In genomic region chr19:43781630-43782310, GRCh38 we compare ENCODE assay signal across 13 cellular contexts. TPM values are rescaled to one million over a fixed set of nuclear protein-coding genes. Genes with fewer than 3 reads are reported as not detected.
A peak's percentile ranks its signal among the peaks of the same experiment; 100 is the strongest.
DNase-seq lines count a peak whose midpoint lies in the region; ATAC-seq and TF ChIP-seq lines count a peak whose summit lies in the region.
"Had no signal": no experiment of that assay in that cellular context is flagged by ENCODE, and none has a peak within 500 bp of the region (broad histone marks: within the 10 kb centered on the region; RNA-seq: fewer than 3 reads in every experiment).

No MANE protein-coding gene starts in this region.

- no peak for ATAC-seq in CD8-positive, alpha-beta T cell
- ATAC-seq in activated T-cell treated with anti-CD3 and anti-CD28 coated beads, Interleukin-2, amount 50 U/mL, for 72 hours (replicated peaks in 1 of 2): peak; percentile 47 to 52
- ATAC-seq in memory B cell (ENCODE audit: low read depth) (no peak), HG03025 (IDR thresholded peaks at IDR 0.05; ENCODE audit: low FRiP score, unreplicated experiment) (no peak)

- peak overlapping the region; percentile 84 for H3K4me3 Mint-ChIP-seq in CD8-positive, alpha-beta T cell
- H3K4me3 Mint-ChIP-seq in IgD-negative memory B cell (peak overlapping the region; percentile 84 to 99 (median 98)), memory B cell (peak overlapping the region; percentile 96)
- peak overlapping the region; percentile 74 to 94 for H3K4me3 Mint-ChIP-seq in activated T-cell treated with anti-CD3 and anti-CD28 coated beads, Interleukin-2, amount 50 U/mL, for 72 hours

- H3K9me3 ChIP-seq in CD8-positive, alpha-beta T cell (ENCODE audit: low read length): no peaks in the 10 kb centered on the region
- H3K9me3 ChIP-seq: esophagus muscularis mucosa, SJCRH30 had no signal

- peaks cover 57% of the 10 kb centered on the region for H3K4me1 ChIP-seq in CD8-positive, alpha-beta T cell (ENCODE audit: insufficient read depth, low read length)

- CTCF ChIA-PET in CD8-positive, alpha-beta T cell (lab: Charles Lee): interaction anchor here (0.6 to 0.9 kb wide), 3 partner anchors 13 to 36 kb away, joined by 3 read pairs; no protein-coding TSS in a partner anchor

- POLR2A ChIA-PET in CD8-positive, alpha-beta T cell (lab: Charles Lee): interaction anchor here (0.6 kb wide), 1 partner anchor 25 kb away, joined by 3 read pairs; no protein-coding TSS in a partner anchor

- no peak for TF ChIP-seq CTCF in CD8-positive, alpha-beta T cell (IDR thresholded peaks at IDR 0.05)

- H3K36me3 ChIP-seq in CD8-positive, alpha-beta T cell (ENCODE audit: insufficient read depth, low read length): no peaks in the 10 kb centered on the region
- H3K36me3 ChIP-seq: esophagus muscularis mucosa, SJCRH30 had no signal

- no peaks in the 10 kb centered on the region for H3K36me3 Mint-ChIP-seq in CD8-positive, alpha-beta T cell
- H3K36me3 Mint-ChIP-seq in IgD-negative memory B cell (peaks cover 3% of the 10 kb centered on the region), memory B cell (peaks cover 8% of the 10 kb centered on the region)
- H3K36me3 Mint-ChIP-seq in activated T-cell treated with anti-CD3 and anti-CD28 coated beads, Interleukin-2, amount 50 U/mL, for 72 hours (ENCODE audit: insufficient read depth in 2 of 2): peaks cover 12 to 14% of the 10 kb centered on the region in 2 donors

- H3K27ac ChIP-seq in CD8-positive, alpha-beta T cell (ENCODE audit: low read depth, low read length): peak overlapping the region; percentile 40
- H3K27ac ChIP-seq: SJCRH30 had no signal

- peak overlapping the region; percentile 49 for H3K4me3 ChIP-seq in CD8-positive, alpha-beta T cell (ENCODE audit: low read depth, low read length)
- H3K4me3 ChIP-seq: SJCRH30 had no signal

- peaks cover 72% of the 10 kb centered on the region for H3K4me1 Mint-ChIP-seq in CD8-positive, alpha-beta T cell (ENCODE audit: low read depth)
- H3K4me1 Mint-ChIP-seq in IgD-negative memory B cell (peaks cover 33 to 49% (median 44%) of the 10 kb centered on the region in 3 donors), memory B cell (peaks cover 58% of the 10 kb centered on the region)
- peaks cover 80% of the 10 kb centered on the region for H3K4me1 Mint-ChIP-seq in activated T-cell treated with anti-CD3 and anti-CD28 coated beads, Interleukin-2, amount 50 U/mL, for 72 hours (ENCODE audit: low read depth)

- DNase-seq in CD8-positive, alpha-beta T cell: no peak
- peak; percentile 69 to 73 for DNase-seq in activated T-cell treated with anti-CD3 and anti-CD28 coated beads, Interleukin-2, amount 50 U/mL, for 72 hours
- DNase-seq in memory B cell (ENCODE audit: low spot score in 2 of 2): no peak
- no peak for DNase-seq in occipital lobe (lab: John Stamatoyannopoulos, UW)
- DNase-seq in head of caudate nucleus: no peak
- no peak for DNase-seq in NCI-H82 treated with DMSO at 0.1 percent for 48 hours (lab: John Stamatoyannopoulos, UW; ENCODE audit: unreplicated experiment)
- DNase-seq: DMS 273 treated with DMSO at 0.1 percent for 48 hours, immature natural killer cell, NCI-H446 treated with DMSO at 0.1 percent for 48 hours, SJCRH30 had no signal

- no peaks in the 10 kb centered on the region for H3K27me3 ChIP-seq in CD8-positive, alpha-beta T cell (ENCODE audit: insufficient read depth, low read length)
- H3K27me3 ChIP-seq: SJCRH30 had no signal

- peak overlapping the region; percentile 96 for H3K27ac Mint-ChIP-seq in CD8-positive, alpha-beta T cell
- peak overlapping the region; percentile 88 to 99 (median 93) for H3K27ac Mint-ChIP-seq in IgD-negative memory B cell
- H3K27ac Mint-ChIP-seq in activated T-cell treated with anti-CD3 and anti-CD28 coated beads, Interleukin-2, amount 50 U/mL, for 72 hours: peak overlapping the region; percentile 43
- H3K27ac Mint-ChIP-seq in memory B cell: peak overlapping the region; percentile 94

- intact Hi-C loops in CD8-positive, alpha-beta T cell (cut with DNase I, micrococcal nuclease): loop anchor here in 1 of 2 experiments (10.0 kb wide), 1 partner anchor 317 kb away; the partner anchor contains the start of gene LYPD3
- intact Hi-C loops in head of caudate nucleus (cut with DNase I): no loop called here

- peaks cover 2% of the 10 kb centered on the region for H3K27me3 Mint-ChIP-seq in CD8-positive, alpha-beta T cell (ENCODE audit: low read depth)
- peaks cover 2% of the 10 kb centered on the region for H3K27me3 Mint-ChIP-seq in IgD-negative memory B cell
- H3K27me3 Mint-ChIP-seq in activated T-cell treated with anti-CD3 and anti-CD28 coated beads, Interleukin-2, amount 50 U/mL, for 72 hours (ENCODE audit: low read depth): no peaks in the 10 kb centered on the region
- no peaks in the 10 kb centered on the region for H3K27me3 Mint-ChIP-seq in memory B cell

- no peaks in the 10 kb centered on the region for H3K9me3 Mint-ChIP-seq in CD8-positive, alpha-beta T cell
- H3K9me3 Mint-ChIP-seq in IgD-negative memory B cell (no peaks in the 10 kb centered on the region), memory B cell (no peaks in the 10 kb centered on the region)
- peaks cover 0 to 3% of the 10 kb centered on the region in 2 donors for H3K9me3 Mint-ChIP-seq in activated T-cell treated with anti-CD3 and anti-CD28 coated beads, Interleukin-2, amount 50 U/mL, for 72 hours

RNA-seq across cellular contexts. Expression of gene KCNN4, which starts 1.0 kb away (rescaled TPM):
- total RNA-seq in CD8-positive, alpha-beta T cell: 10 to 100 TPM; 14.6 to 15.5 TPM
- polyA plus RNA-seq in IgD-negative memory B cell: 87.9 TPM
- total RNA-seq in activated T-cell treated with anti-CD3 and anti-CD28 coated beads, Interleukin-2, amount 50 U/mL, for 72 hours: 100 to 1,000 TPM in 1 of 2 donors, 10 to 100 TPM in 1; 91.6 to 118 TPM
- total RNA-seq in occipital lobe: 0.16 TPM

RNA-seq across cellular contexts. Expression of gene LYPD5, which starts 20.5 kb away (rescaled TPM):
- total RNA-seq in CD8-positive, alpha-beta T cell: not detected
- not detected for polyA plus RNA-seq in IgD-negative memory B cell
- 1 to 10 TPM in 1 of 2 donors, under 1 TPM in 1; 0.21 to 1.1 TPM for total RNA-seq in activated T-cell treated with anti-CD3 and anti-CD28 coated beads, Interleukin-2, amount 50 U/mL, for 72 hours
- total RNA-seq in occipital lobe: 1.6 TPM

RNA-seq across cellular contexts. Expression of gene SMG9, which starts 27.0 kb away (rescaled TPM):
- total RNA-seq in CD8-positive, alpha-beta T cell: 10 to 100 TPM; 32.2 to 34.3 TPM
- 15.6 TPM for polyA plus RNA-seq in IgD-negative memory B cell
- total RNA-seq in activated T-cell treated with anti-CD3 and anti-CD28 coated beads, Interleukin-2, amount 50 U/mL, for 72 hours: 10 to 100 TPM; 85.3 to 96.4 TPM
- 6.4 TPM for total RNA-seq in occipital lobe

RNA-seq across cellular contexts. Expression of gene ZNF283, which starts 45.4 kb away (rescaled TPM):
- total RNA-seq in CD8-positive, alpha-beta T cell: 1 to 10 TPM; 1.3 to 1.4 TPM
- 2.6 TPM for polyA plus RNA-seq in IgD-negative memory B cell
- 1 to 10 TPM; 6.9 to 7.3 TPM for total RNA-seq in activated T-cell treated with anti-CD3 and anti-CD28 coated beads, Interleukin-2, amount 50 U/mL, for 72 hours
- 44.8 TPM for total RNA-seq in occipital lobe

Comparison
In these comparisons a context has a peak if more than half of its experiments do, and no peak if none do; other contexts are left out.
1. ATAC-seq: peak in activated T-cell treated with anti-CD3 and anti-CD28 coated beads, Interleukin-2, amount 50 U/mL, for 72 hours (2 of 2); none in CD8-positive, alpha-beta T cell (single experiment), memory B cell (single experiment) and HG03025 (single experiment).
2. DNase-seq: peak in activated T-cell treated with anti-CD3 and anti-CD28 coated beads, Interleukin-2, amount 50 U/mL, for 72 hours (2 of 2); none in CD8-positive, alpha-beta T cell (0 of 7), memory B cell (0 of 2), occipital lobe (single experiment), head of caudate nucleus (0 of 42) and NCI-H82 treated with DMSO at 0.1 percent for 48 hours (single experiment).
3. H3K27ac Mint-ChIP-seq: peak in every context shown above with its lines; median percentile 96 in CD8-positive, alpha-beta T cell; 94 in memory B cell; 93 in IgD-negative memory B cell; 43 in activated T-cell treated with anti-CD3 and anti-CD28 coated beads, Interleukin-2, amount 50 U/mL, for 72 hours.
4. RNA of gene KCNN4, which starts 1.0 kb away (total RNA-seq): 91.6 to 118 TPM in activated T-cell treated with anti-CD3 and anti-CD28 coated beads, Interleukin-2, amount 50 U/mL, for 72 hours and 14.6 to 15.5 TPM in CD8-positive, alpha-beta T cell; 0.16 TPM in occipital lobe (single experiment); every median in the first group is over 10 times any median in the second.
5. Peak in every context shown above with its lines, with median percentiles within 50 percentile points of each other: H3K4me3 Mint-ChIP-seq.